10 cellular contexts compared by ENCODE assay signal in genomic region chr14:55077155-55077554, GRCh38. TPM values are rescaled to one million over a fixed set of nuclear protein-coding genes. Genes with fewer than 3 reads are reported as not detected.
DNase-seq lines count a peak whose midpoint lies in the region; ATAC-seq and TF ChIP-seq lines count a peak whose summit lies in the region.
"Had no signal": no experiment of that assay in that cellular context is flagged by ENCODE, and none has a peak within 500 bp of the region (broad histone marks: within the 10 kb centered on the region; RNA-seq: fewer than 3 reads in every experiment).

No MANE protein-coding gene starts in this region.

- H3K4me1 ChIP-seq in DND-41 (ENCODE audit: insufficient read depth, low read length) (no peaks in the 10 kb centered on the region), mucosa of descending colon (ENCODE audit: low read depth) (peaks cover under 1% of the 10 kb centered on the region)

- no peaks in the 10 kb centered on the region for H3K36me3 Mint-ChIP-seq in activated naive CD8-positive, alpha-beta T cell treated with anti-CD3 and anti-CD28 coated beads, Interleukin-2, amount 50 U/mL, for 24 hours (ENCODE audit: low read depth)
- H3K36me3 Mint-ChIP-seq: activated naive CD4-positive, alpha-beta T cell treated with anti-CD3 and anti-CD28 coated beads, Interleukin-2, amount 50 U/mL, for 24 hours had no signal

- H3K4me3 ChIP-seq in DND-41 (ENCODE audit: low read depth in 1 of 2, low read length in 2 of 2), result no peak overlapping the region
- H3K4me3 ChIP-seq in mucosa of descending colon, result no peak overlapping the region
- H3K4me3 ChIP-seq: tibial artery had no signal

- no peaks in the 10 kb centered on the region for H4K20me1 ChIP-seq in DND-41 (ENCODE audit: insufficient read depth, low read length)

- H3K79me2 ChIP-seq in DND-41 (ENCODE audit: insufficient read depth, low read length), result no peaks in the 10 kb centered on the region

- H3K4me2 ChIP-seq in DND-41 (ENCODE audit: insufficient read depth, low read length), result no peak overlapping the region

- H3K27me3 Mint-ChIP-seq in activated naive CD8-positive, alpha-beta T cell treated with anti-CD3 and anti-CD28 coated beads, Interleukin-2, amount 50 U/mL, for 24 hours, result no peaks in the 10 kb centered on the region
- H3K27me3 Mint-ChIP-seq: activated naive CD4-positive, alpha-beta T cell treated with anti-CD3 and anti-CD28 coated beads, Interleukin-2, amount 50 U/mL, for 24 hours had no signal

- intact Hi-C loops in mucosa of descending colon (cut with DNase I, micrococcal nuclease), result no loop called here

- no peaks in the 10 kb centered on the region for H3K27me3 ChIP-seq in DND-41 (ENCODE audit: insufficient read depth, low read length, poor library complexity)
- H3K27me3 ChIP-seq: tibial artery had no signal

- H3K4me1 Mint-ChIP-seq in activated naive CD8-positive, alpha-beta T cell treated with anti-CD3 and anti-CD28 coated beads, Interleukin-2, amount 50 U/mL, for 24 hours, result peaks cover 20% of the 10 kb centered on the region

- no peak overlapping the region for H3K4me3 Mint-ChIP-seq in activated naive CD8-positive, alpha-beta T cell treated with anti-CD3 and anti-CD28 coated beads, Interleukin-2, amount 50 U/mL, for 24 hours
- H3K4me3 Mint-ChIP-seq: activated naive CD4-positive, alpha-beta T cell treated with anti-CD3 and anti-CD28 coated beads, Interleukin-2, amount 50 U/mL, for 24 hours had no signal

- H3K9me3 Mint-ChIP-seq in activated naive CD8-positive, alpha-beta T cell treated with anti-CD3 and anti-CD28 coated beads, Interleukin-2, amount 50 U/mL, for 24 hours, result no peaks in the 10 kb centered on the region
- H3K9me3 Mint-ChIP-seq: activated naive CD4-positive, alpha-beta T cell treated with anti-CD3 and anti-CD28 coated beads, Interleukin-2, amount 50 U/mL, for 24 hours had no signal

- H3K9ac ChIP-seq in DND-41 (ENCODE audit: low read depth, low read length), result no peak overlapping the region

- no peak overlapping the region for H3K27ac Mint-ChIP-seq in activated naive CD8-positive, alpha-beta T cell treated with anti-CD3 and anti-CD28 coated beads, Interleukin-2, amount 50 U/mL, for 24 hours
- H3K27ac Mint-ChIP-seq: activated naive CD4-positive, alpha-beta T cell treated with anti-CD3 and anti-CD28 coated beads, Interleukin-2, amount 50 U/mL, for 24 hours had no signal

- DNase-seq in DND-41 (no peak), mucosa of descending colon (peak in 1 of 3 donors; percentile 60), COR-L47 (lab: John Stamatoyannopoulos, UW) (no peak), Kasumi-1 (lab: John Stamatoyannopoulos, UW) (no peak), middle frontal gyrus (ENCODE audit: extremely low spot score, low spot score) (no peak), ureter (ENCODE audit: low spot score) (no peak)
- DNase-seq in activated naive CD8-positive, alpha-beta T cell treated with anti-CD3 and anti-CD28 coated beads, Interleukin-2, amount 50 U/mL, for 24 hours, result no peak
- DNase-seq: tibial artery had no signal

- no peak overlapping the region for H3K27ac ChIP-seq in DND-41 (ENCODE audit: low read length)
- H3K27ac ChIP-seq: tibial artery had no signal

- H2AFZ ChIP-seq in DND-41 (ENCODE audit: low read depth, low read length), result no peak overlapping the region

- TF ChIP-seq CTCF in DND-41 (IDR thresholded peaks at IDR 0.05; ENCODE audit: borderline replicate concordance, extremely low read depth, low read length, poor library complexity, severe bottlenecking), result no peak
- TF ChIP-seq CTCF in mucosa of descending colon (IDR thresholded peaks at IDR 0.05), result no peak

- ATAC-seq in DND-41 (ENCODE audit: insufficient read depth, low read depth), result peak; percentile 48; the same call in 1 of the 3 replicates
- ATAC-seq in HG02870 (IDR thresholded peaks at IDR 0.05; ENCODE audit: unreplicated experiment), result peak; percentile 43
- peak; percentile 66 for ATAC-seq in activated naive CD8-positive, alpha-beta T cell treated with anti-CD3 and anti-CD28 coated beads, Interleukin-2, amount 50 U/mL, for 24 hours
- ATAC-seq in mucosa of descending colon, result peak; percentile 75

- no peaks in the 10 kb centered on the region for H3K9me3 ChIP-seq in DND-41 (ENCODE audit: insufficient read depth, low read length, severe bottlenecking)
- H3K9me3 ChIP-seq in mucosa of descending colon, result no peaks in the 10 kb centered on the region
- H3K9me3 ChIP-seq: tibial artery had no signal

- no peaks in the 10 kb centered on the region for H3K36me3 ChIP-seq in DND-41 (ENCODE audit: insufficient read depth, low read length)
- no peaks in the 10 kb centered on the region for H3K36me3 ChIP-seq in mucosa of descending colon (ENCODE audit: low read depth)
- H3K36me3 ChIP-seq: tibial artery had no signal

RNA-seq across cellular contexts. Expression of gene MAPK1IP1L, which starts 25.7 kb away (rescaled TPM):
- total RNA-seq in mucosa of descending colon, result 10 to 100 TPM; 67.7 to 72.7 (median 69.7) TPM
- 94.7 TPM for total RNA-seq in ureter

RNA-seq across cellular contexts. Expression of gene SOCS4, which starts 50.1 kb away (rescaled TPM):
- total RNA-seq in mucosa of descending colon (10 to 100 TPM; 16.6 to 41.6 (median 23.5) TPM), ureter (29.2 TPM)

RNA-seq across cellular contexts. Expression of gene WDHD1, which starts 50.3 kb away (rescaled TPM):
- 1 to 10 TPM; 2.6 to 6.5 (median 3.4) TPM for total RNA-seq in mucosa of descending colon
- 6.6 TPM for total RNA-seq in ureter

RNA-seq across cellular contexts. Expression of gene LGALS3, which starts 51.9 kb away (rescaled TPM):
- total RNA-seq in mucosa of descending colon (1,000 to 10,000 TPM in 2 of 3 donors, 100 to 1,000 TPM in 1; 488 to 1,705 (median 1,380) TPM), ureter (193 TPM)
